21 cellular contexts compared by ENCODE assay signal in genomic region chr5:2201832-2202231, GRCh38.
"Had no signal": no experiment of that assay in that cellular context is flagged by ENCODE, and none has a peak within 500 bp of the region (broad histone marks: within the 10 kb centered on the region; RNA-seq: fewer than 3 reads in every experiment).

No MANE protein-coding gene starts in this region.

- H3K27me3 ChIP-seq: neutrophil, ovary, tibial artery, upper lobe of right lung had no signal

- H3K4me3 ChIP-seq: left ventricle myocardium inferior, lung, neural progenitor cell, ovary, skin epidermis, suprapubic skin, thoracic aorta, tibial artery, upper lobe of right lung had no signal

- H3K36me3 ChIP-seq: left ventricle myocardium inferior, neural progenitor cell, neutrophil, ovary, suprapubic skin, thoracic aorta, tibial artery, upper lobe of right lung had no signal

- H3K9me3 ChIP-seq: left ventricle myocardium inferior, neutrophil, ovary, suprapubic skin, thoracic aorta, tibial artery, upper lobe of right lung had no signal

- H3K4me1 ChIP-seq: left ventricle myocardium inferior, tibial artery, upper lobe of right lung had no signal

- DNase-seq: kidney; left colon; left ventricle myocardium inferior; mesendoderm; naive B cell; natural killer cell; nephron progenitor cell; occipital lobe; right cardiac atrium; stimulated activated CD4-positive, alpha-beta T cell treated with anti-CD3 and anti-CD28 coated beads, Interleukin-4, amount 100 ng/mL, for 24 hours; stimulated activated naive CD4-positive, alpha-beta T cell; tibial artery; trophoblast cell; upper lobe of right lung had no signal

- H3K27ac ChIP-seq: left ventricle myocardium inferior, neural progenitor cell, neutrophil, ovary, skin epidermis, suprapubic skin, thoracic aorta, tibial artery, upper lobe of right lung had no signal
